In the genomic region with DNA sequence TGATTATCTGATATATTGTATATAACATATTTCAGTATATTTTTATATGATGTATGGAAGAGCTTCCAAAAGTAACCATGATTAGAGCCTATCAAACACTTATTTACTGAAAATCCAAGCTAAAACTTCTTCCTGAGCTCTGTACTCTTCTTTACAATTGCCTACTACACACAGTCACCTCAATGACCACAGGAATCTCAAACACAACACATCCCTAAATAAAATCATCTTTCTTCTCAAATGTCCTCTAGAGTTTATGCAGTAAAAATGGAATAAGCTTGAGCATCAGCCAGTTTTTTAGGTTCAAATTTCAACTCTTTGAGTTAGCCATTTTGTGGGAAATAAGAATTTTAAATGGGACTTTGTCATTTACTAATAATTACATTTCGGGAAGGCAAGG, we compare ENCODE assay signal across 1 cellular context.
TF ChIP-seq lines count a peak whose summit lies in the region.

No MANE protein-coding gene starts in this region.

TF ChIP-seq in GM23338, 12 proteins besides CTCF, POLR2A, EP300 and RAD21 (continued from another document):
- TF ChIP-seq, protein P1, sequence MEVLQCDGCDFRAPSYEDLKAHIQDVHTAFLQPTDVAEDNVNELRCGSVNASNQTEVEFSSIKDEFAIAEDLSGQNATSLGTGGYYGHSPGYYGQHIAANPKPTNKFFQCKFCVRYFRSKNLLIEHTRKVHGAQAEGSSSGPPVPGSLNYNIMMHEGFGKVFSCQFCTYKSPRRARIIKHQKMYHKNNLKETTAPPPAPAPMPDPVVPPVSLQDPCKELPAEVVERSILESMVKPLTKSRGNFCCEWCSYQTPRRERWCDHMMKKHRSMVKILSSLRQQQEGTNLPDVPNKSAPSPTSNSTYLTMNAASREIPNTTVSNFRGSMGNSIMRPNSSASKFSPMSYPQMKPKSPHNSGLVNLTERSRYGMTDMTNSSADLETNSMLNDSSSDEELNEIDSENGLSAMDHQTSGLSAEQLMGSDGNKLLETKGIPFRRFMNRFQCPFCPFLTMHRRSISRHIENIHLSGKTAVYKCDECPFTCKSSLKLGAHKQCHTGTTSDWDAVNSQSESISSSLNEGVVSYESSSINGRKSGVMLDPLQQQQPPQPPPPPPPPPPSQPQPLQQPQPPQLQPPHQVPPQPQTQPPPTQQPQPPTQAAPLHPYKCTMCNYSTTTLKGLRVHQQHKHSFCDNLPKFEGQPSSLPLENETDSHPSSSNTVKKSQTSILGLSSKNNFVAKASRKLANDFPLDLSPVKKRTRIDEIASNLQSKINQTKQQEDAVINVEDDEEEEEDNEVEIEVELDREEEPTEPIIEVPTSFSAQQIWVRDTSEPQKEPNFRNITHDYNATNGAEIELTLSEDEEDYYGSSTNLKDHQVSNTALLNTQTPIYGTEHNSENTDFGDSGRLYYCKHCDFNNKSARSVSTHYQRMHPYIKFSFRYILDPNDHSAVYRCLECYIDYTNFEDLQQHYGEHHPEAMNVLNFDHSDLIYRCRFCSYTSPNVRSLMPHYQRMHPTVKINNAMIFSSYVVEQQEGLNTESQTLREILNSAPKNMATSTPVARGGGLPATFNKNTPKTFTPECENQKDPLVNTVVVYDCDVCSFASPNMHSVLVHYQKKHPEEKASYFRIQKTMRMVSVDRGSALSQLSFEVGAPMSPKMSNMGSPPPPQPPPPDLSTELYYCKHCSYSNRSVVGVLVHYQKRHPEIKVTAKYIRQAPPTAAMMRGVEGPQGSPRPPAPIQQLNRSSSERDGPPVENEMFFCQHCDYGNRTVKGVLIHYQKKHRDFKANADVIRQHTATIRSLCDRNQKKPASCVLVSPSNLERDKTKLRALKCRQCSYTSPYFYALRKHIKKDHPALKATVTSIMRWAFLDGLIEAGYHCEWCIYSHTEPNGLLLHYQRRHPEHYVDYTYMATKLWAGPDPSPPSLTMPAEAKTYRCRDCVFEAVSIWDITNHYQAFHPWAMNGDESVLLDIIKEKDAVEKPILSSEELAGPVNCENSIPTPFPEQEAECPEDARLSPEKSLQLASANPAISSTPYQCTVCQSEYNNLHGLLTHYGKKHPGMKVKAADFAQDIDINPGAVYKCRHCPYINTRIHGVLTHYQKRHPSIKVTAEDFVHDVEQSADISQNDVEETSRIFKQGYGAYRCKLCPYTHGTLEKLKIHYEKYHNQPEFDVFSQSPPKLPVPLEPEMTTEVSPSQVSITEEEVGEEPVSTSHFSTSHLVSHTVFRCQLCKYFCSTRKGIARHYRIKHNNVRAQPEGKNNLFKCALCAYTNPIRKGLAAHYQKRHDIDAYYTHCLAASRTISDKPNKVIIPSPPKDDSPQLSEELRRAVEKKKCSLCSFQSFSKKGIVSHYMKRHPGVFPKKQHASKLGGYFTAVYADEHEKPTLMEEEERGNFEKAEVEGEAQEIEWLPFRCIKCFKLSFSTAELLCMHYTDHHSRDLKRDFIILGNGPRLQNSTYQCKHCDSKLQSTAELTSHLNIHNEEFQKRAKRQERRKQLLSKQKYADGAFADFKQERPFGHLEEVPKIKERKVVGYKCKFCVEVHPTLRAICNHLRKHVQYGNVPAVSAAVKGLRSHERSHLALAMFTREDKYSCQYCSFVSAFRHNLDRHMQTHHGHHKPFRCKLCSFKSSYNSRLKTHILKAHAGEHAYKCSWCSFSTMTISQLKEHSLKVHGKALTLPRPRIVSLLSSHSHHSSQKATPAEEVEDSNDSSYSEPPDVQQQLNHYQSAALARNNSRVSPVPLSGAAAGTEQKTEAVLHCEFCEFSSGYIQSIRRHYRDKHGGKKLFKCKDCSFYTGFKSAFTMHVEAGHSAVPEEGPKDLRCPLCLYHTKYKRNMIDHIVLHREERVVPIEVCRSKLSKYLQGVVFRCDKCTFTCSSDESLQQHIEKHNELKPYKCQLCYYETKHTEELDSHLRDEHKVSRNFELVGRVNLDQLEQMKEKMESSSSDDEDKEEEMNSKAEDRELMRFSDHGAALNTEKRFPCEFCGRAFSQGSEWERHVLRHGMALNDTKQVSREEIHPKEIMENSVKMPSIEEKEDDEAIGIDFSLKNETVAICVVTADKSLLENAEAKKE (CRISPR knock-in tag; IDR thresholded peaks at IDR 0.05), result no peak
- TF ChIP-seq STAT1 (IDR thresholded peaks at IDR 0.05; ENCODE audit: unreplicated experiment), result no peak
- TF ChIP-seq ZNF114 (CRISPR knock-in tag; IDR thresholded peaks at IDR 0.05), result no peak
- no peak for TF ChIP-seq CREB1 (CRISPR knock-in tag; IDR thresholded peaks at IDR 0.05; ENCODE audit: low read depth)
